Comparison of ENCODE assay signal across 12 cellular contexts in genomic region chr3:165532851-165533250, GRCh38.
"Had no signal": no experiment of that assay in that cellular context is flagged by ENCODE, and none has a peak within 500 bp of the region (broad histone marks: within the 10 kb centered on the region; RNA-seq: fewer than 3 reads in every experiment).

No MANE protein-coding gene starts in this region.

- DNase-seq: activated gamma-delta T cell; endodermal cell; foreskin melanocyte; hypothalamus; nucleus accumbens; posterior cingulate gyrus; sigmoid colon; stimulated activated CD4-positive, alpha-beta T cell treated with anti-CD3 and anti-CD28 coated beads, Interleukin-4, amount 100 ng/mL, for 24 hours; upper lobe of right lung had no signal

- H3K4me3 ChIP-seq: cardiac muscle cell, dorsolateral prefrontal cortex, lung, sigmoid colon, upper lobe of right lung had no signal
